In the genomic region with DNA sequence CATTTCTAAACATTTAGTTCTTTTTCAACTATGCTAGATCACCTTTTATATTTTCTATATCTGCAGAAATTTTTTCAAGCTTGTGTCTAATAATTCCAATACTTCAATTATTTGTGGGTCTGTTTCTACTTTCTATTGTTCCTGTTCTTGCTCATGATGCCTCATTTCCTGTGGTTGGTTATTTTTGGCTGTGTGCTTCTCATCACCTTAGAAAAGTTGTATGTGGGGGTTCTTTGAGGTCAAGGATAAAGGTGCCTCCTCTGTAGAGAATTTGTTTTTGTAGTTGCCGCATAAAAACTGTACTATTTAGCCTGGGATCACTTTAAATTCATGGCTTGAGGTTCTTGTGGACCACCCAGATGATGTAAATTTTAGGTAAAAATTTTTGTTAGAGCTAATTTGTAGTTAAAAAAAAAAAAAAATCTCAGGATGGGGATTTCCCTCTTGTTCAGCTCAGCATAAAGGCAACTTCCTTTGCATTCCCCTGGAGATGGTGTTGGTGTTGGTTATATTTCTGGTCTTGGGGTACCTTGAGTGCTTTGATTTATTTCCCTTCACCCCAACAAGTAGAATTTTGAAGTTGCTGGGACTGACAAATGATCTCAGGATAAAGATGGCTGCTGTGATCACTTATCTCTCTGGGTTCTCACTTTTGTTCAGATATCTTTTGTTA, we compare ENCODE assay signal across 9 cellular contexts. TPM values are rescaled to one million over a fixed set of nuclear protein-coding genes. Genes with fewer than 3 reads are reported as not detected.
DNase-seq lines count a peak whose midpoint lies in the region; ATAC-seq and TF ChIP-seq lines count a peak whose summit lies in the region.
"Had no signal": no experiment of that assay in that cellular context is flagged by ENCODE, and none has a peak within 500 bp of the region (broad histone marks: within the 10 kb centered on the region; RNA-seq: fewer than 3 reads in every experiment).

No MANE protein-coding gene starts in this region.

- peaks cover 43% of the 10 kb centered on the region for H3K27me3 Mint-ChIP-seq in activated CD4-positive, alpha-beta memory T cell treated with anti-CD3 and anti-CD28 coated beads, Interleukin-2, amount 10 ng/mL, durations not matched to agents 7 days and 5 days

- TF ChIP-seq CTCF in GM12864 (IDR thresholded peaks at IDR 0.05; ENCODE audit: low read depth, low read length, missing control alignments) (no peak), foreskin keratinocyte (conservative IDR thresholded peaks at IDR 0.05) (no peak)

- CTCF ChIA-PET in activated CD4-positive, alpha-beta memory T cell treated with anti-CD3 and anti-CD28 coated beads, Interleukin-2, amount 10 ng/mL, durations not matched to agents 7 days and 5 days (lab: Charles Lee): no interaction called here

- no peak overlapping the region for H3K27ac ChIP-seq in foreskin keratinocyte

- POLR2A ChIA-PET in activated CD4-positive, alpha-beta memory T cell treated with anti-CD3 and anti-CD28 coated beads, Interleukin-2, amount 10 ng/mL, durations not matched to agents 7 days and 5 days (lab: Charles Lee): interaction anchor here (1.2 kb wide), 2 partner anchors 29 to 56 kb away, joined by 5 to 6 read pairs; no protein-coding TSS in a partner anchor

- H3K4me3 ChIP-seq in GM12864 (ENCODE audit: low read depth, low read length): no peak overlapping the region

- DNase-seq in GM12864 (ENCODE audit: low read depth) (peak; percentile 3), HCEC 1CT (peak; percentile 36), RPMI8226 (peak; percentile 29), foreskin keratinocyte (peak; percentile 24 to 69), ecto neural progenitor cell (ENCODE audit: low spot score) (no peak)
- no peak for DNase-seq in activated CD4-positive, alpha-beta memory T cell treated with anti-CD3 and anti-CD28 coated beads, Interleukin-2, amount 10 ng/mL, durations not matched to agents 7 days and 5 days
- DNase-seq: NCI-H510A had no signal

- H3K9me3 Mint-ChIP-seq in activated CD4-positive, alpha-beta memory T cell treated with anti-CD3 and anti-CD28 coated beads, Interleukin-2, amount 10 ng/mL, durations not matched to agents 7 days and 5 days: peaks cover 8% of the 10 kb centered on the region

- ATAC-seq in foreskin keratinocyte (peak; percentile 64), HG02763 (IDR thresholded peaks at IDR 0.05; ENCODE audit: unreplicated experiment) (no peak), HG03521 (IDR thresholded peaks at IDR 0.05; ENCODE audit: unreplicated experiment) (no peak)

- peaks cover 5% of the 10 kb centered on the region for H3K36me3 Mint-ChIP-seq in activated CD4-positive, alpha-beta memory T cell treated with anti-CD3 and anti-CD28 coated beads, Interleukin-2, amount 10 ng/mL, durations not matched to agents 7 days and 5 days (ENCODE audit: low read depth)

- peaks cover 10% of the 10 kb centered on the region for H3K4me1 ChIP-seq in foreskin keratinocyte

- no peaks in the 10 kb centered on the region for H3K27me3 ChIP-seq in foreskin keratinocyte

- no peak overlapping the region for H3K27ac Mint-ChIP-seq in activated CD4-positive, alpha-beta memory T cell treated with anti-CD3 and anti-CD28 coated beads, Interleukin-2, amount 10 ng/mL, durations not matched to agents 7 days and 5 days

- no peak overlapping the region for H3K4me3 Mint-ChIP-seq in activated CD4-positive, alpha-beta memory T cell treated with anti-CD3 and anti-CD28 coated beads, Interleukin-2, amount 10 ng/mL, durations not matched to agents 7 days and 5 days

- peaks cover 27% of the 10 kb centered on the region for H3K4me1 Mint-ChIP-seq in activated CD4-positive, alpha-beta memory T cell treated with anti-CD3 and anti-CD28 coated beads, Interleukin-2, amount 10 ng/mL, durations not matched to agents 7 days and 5 days

RNA-seq across cellular contexts. Expression of a gene that starts 27.0 kb away (rescaled TPM):
- 3.0 and 3.9 TPM in 2 replicates for total RNA-seq in foreskin keratinocyte
- 2.6 and 2.7 TPM in 2 replicates for polyA plus RNA-seq in foreskin keratinocyte
- 1 to 10 TPM; 7.2 to 7.3 TPM for total RNA-seq in activated CD4-positive, alpha-beta memory T cell treated with anti-CD3 and anti-CD28 coated beads, Interleukin-2, amount 10 ng/mL, durations not matched to agents 7 days and 5 days

Comparison
In these comparisons a context has a peak if more than half of its experiments do, and no peak if none do; other contexts are left out.
1. DNase-seq: peak in GM12864 (single experiment), HCEC 1CT (single experiment), RPMI8226 (single experiment) and foreskin keratinocyte (2 of 2); none in ecto neural progenitor cell (single experiment) and activated CD4-positive, alpha-beta memory T cell treated with anti-CD3 and anti-CD28 coated beads, Interleukin-2, amount 10 ng/mL, durations not matched to agents 7 days and 5 days (single experiment).